ENCODE assay signal across 8 cellular contexts in genomic region chr2:195660265-195660890, GRCh38. TPM values are rescaled to one million over a fixed set of nuclear protein-coding genes. Genes with fewer than 3 reads are reported as not detected.
DNase-seq lines count a peak whose midpoint lies in the region; ATAC-seq lines count a peak whose summit lies in the region.

No MANE protein-coding gene starts in this region.

- no peak for ATAC-seq in sciatic nerve
- no peak for ATAC-seq in GM18498 (IDR thresholded peaks at IDR 0.05; ENCODE audit: unreplicated experiment)
- no peak for ATAC-seq in HG02885 (IDR thresholded peaks at IDR 0.05; ENCODE audit: poor library complexity, unreplicated experiment)

- H3K4me1 Mint-ChIP-seq in activated naive CD4-positive, alpha-beta T cell treated with anti-CD3 and anti-CD28 coated beads, Interleukin-2, amount 10 ng/mL, durations not matched to agents 7 days and 5 days = peaks cover 39% of the 10 kb centered on the region

- H3K36me3 Mint-ChIP-seq in activated naive CD4-positive, alpha-beta T cell treated with anti-CD3 and anti-CD28 coated beads, Interleukin-2, amount 10 ng/mL, durations not matched to agents 7 days and 5 days = peaks cover 46% of the 10 kb centered on the region

- no peak overlapping the region for H3K27ac ChIP-seq in SJCRH30

- no peaks in the 10 kb centered on the region for H3K9me3 Mint-ChIP-seq in activated naive CD4-positive, alpha-beta T cell treated with anti-CD3 and anti-CD28 coated beads, Interleukin-2, amount 10 ng/mL, durations not matched to agents 7 days and 5 days

- no peaks in the 10 kb centered on the region for H3K27me3 ChIP-seq in SJCRH30

- CTCF ChIA-PET in activated naive CD4-positive, alpha-beta T cell treated with anti-CD3 and anti-CD28 coated beads, Interleukin-2, amount 10 ng/mL, durations not matched to agents 7 days and 5 days (lab: Charles Lee) = interaction anchor here (0.8 to 4.1 kb wide), 36 partner anchors 10 to 408 kb away, joined by 3 to 54 read pairs (median 4); partner anchors contain the start of gene DNAH7

- peaks cover 6% of the 10 kb centered on the region for H3K4me1 ChIP-seq in SJCRH30

- peak overlapping the region; percentile 100 for H3K27ac Mint-ChIP-seq in activated naive CD4-positive, alpha-beta T cell treated with anti-CD3 and anti-CD28 coated beads, Interleukin-2, amount 10 ng/mL, durations not matched to agents 7 days and 5 days

- intact Hi-C loops in sciatic nerve (cut with DNase I) = no loop called here

- H3K4me3 Mint-ChIP-seq in activated naive CD4-positive, alpha-beta T cell treated with anti-CD3 and anti-CD28 coated beads, Interleukin-2, amount 10 ng/mL, durations not matched to agents 7 days and 5 days = peak overlapping the region; percentile 98

- H3K4me3 ChIP-seq in SJCRH30 = no peak overlapping the region

- H3K9me3 ChIP-seq in SJCRH30 (replicated peaks) = no peaks in the 10 kb centered on the region

- DNase-seq in DMS53 treated with DMSO at 0.1 percent for 48 hours (lab: John Stamatoyannopoulos, UW; ENCODE audit: unreplicated experiment) = peak; percentile 48
- DNase-seq in KG1 (lab: John Stamatoyannopoulos, UW) = peak; percentile 80
- peak; percentile 84 to 95 for DNase-seq in SJCRH30
- DNase-seq in activated naive CD4-positive, alpha-beta T cell treated with anti-CD3 and anti-CD28 coated beads, Interleukin-2, amount 10 ng/mL, durations not matched to agents 7 days and 5 days = peak; percentile 89
- peak; percentile 74 for DNase-seq in glomerular visceral epithelial cell (ENCODE audit: extremely low spot score)
- DNase-seq in sciatic nerve (ENCODE audit: low spot score) = peak; percentile 81

- H3K36me3 ChIP-seq in SJCRH30 = 0 out of 2 replicates have a peak, but pooled peaks cover 4% of the 10 kb centered on the region

- H3K27me3 Mint-ChIP-seq in activated naive CD4-positive, alpha-beta T cell treated with anti-CD3 and anti-CD28 coated beads, Interleukin-2, amount 10 ng/mL, durations not matched to agents 7 days and 5 days = peaks cover 13% of the 10 kb centered on the region

RNA-seq across cellular contexts. Expression of gene SLC39A10, which starts 3.4 kb away (rescaled TPM):
- total RNA-seq in SJCRH30 (2014; rRNA removed; shearing (Covaris generic)) = 54.1 and 57.8 TPM in 2 replicates
- total RNA-seq in sciatic nerve = 40.7 TPM
